In genomic region chrX:131853440-131853839, GRCh38 we compare ENCODE assay signal across 9 cellular contexts.
"Had no signal": no experiment of that assay in that cellular context is flagged by ENCODE, and none has a peak within 500 bp of the region (broad histone marks: within the 10 kb centered on the region; RNA-seq: fewer than 3 reads in every experiment).

No MANE protein-coding gene starts in this region.

- ATAC-seq: HCT116, HepG2 had no signal

- H3K4me3 ChIP-seq: GM23248, HAP-1 had no signal

- H3K27ac ChIP-seq: GM23248, HL-60 had no signal

- FAIRE-seq: HepG2 had no signal

- H3K9me3 ChIP-seq: HAP-1 had no signal

- DNase-seq: GM23248, GOT3, H7, HFFc6, KBM-7 had no signal

- H3K36me3 ChIP-seq: HAP-1 had no signal
